In the genomic region with DNA sequence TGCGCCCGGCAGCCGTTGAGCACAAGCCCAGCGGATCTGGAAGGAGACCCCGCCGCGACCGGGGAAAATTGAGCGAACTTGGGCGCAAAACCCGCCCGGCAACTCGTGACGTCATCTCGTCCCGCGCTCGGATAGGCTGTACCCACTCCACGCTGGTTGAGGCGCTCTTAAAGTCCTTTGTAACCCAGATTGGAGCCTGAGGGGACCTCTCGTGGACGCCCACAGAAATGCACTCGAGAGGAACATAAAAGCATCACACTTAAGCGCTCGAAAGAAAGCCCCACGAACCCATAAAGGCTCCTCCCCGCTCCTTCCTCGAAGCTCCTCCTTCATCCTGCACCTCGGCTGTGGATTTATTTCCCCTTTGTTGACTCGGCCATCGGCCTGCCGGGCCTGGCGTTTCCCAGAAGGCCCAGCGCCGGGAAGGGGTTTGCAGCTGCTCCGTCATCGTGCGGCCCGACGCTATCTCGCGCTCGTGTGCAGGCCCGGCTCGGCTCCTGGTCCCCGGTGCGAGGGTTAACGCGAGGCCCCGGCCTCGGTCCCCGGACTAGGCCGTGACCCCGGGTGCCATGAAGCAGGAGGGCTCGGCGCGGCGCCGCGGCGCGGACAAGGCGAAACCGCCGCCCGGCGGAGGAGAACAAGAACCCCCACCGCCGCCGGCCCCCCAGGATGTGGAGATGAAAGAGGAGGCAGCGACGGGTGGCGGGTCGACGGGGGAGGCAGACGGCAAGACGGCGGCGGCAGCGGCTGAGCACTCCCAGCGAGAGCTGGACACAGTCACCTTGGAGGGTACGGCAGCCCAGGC, we compare ENCODE assay signal across 8 cellular contexts. TPM values are rescaled to one million over a fixed set of nuclear protein-coding genes. Genes with fewer than 3 reads are reported as not detected.
DNase-seq lines count a peak whose midpoint lies in the region; ATAC-seq and TF ChIP-seq lines count a peak whose summit lies in the region.

Gene PSMD3 (plus strand): TSS at position 406 of the 805 bp plus-strand sequence. CDS start 164 bp downstream, at position 570.

- peak within 1 kb of the TSS; percentile 73 for H3K4me3 ChIP-seq in SU-DHL-6 (ENCODE audit: insufficient read depth, low read length, poor library complexity, severe bottlenecking)
- H3K4me3 ChIP-seq in thymus (ENCODE audit: low read length): peak within 1 kb of the TSS; percentile 93

- H3K4me1 Mint-ChIP-seq in activated naive CD8-positive, alpha-beta T cell treated with anti-CD3 and anti-CD28 coated beads, Interleukin-2, amount 10 ng/mL, durations not matched to agents 7 days and 5 days: peaks cover 27% of the 10 kb centered on the region
- H3K4me1 Mint-ChIP-seq in glutamatergic neuron (ENCODE audit: low read depth, unreplicated experiment) (peaks cover 10% of the 10 kb centered on the region), osteocyte (ENCODE audit: unreplicated experiment) (peaks cover 29% of the 10 kb centered on the region)

- H3K9me2 ChIP-seq in SU-DHL-6 (replicated peaks; ENCODE audit: insufficient read depth, low read length): no peaks in the 10 kb centered on the region

- H3K36me3 ChIP-seq in SU-DHL-6 (ENCODE audit: low read length) (no peaks in the 10 kb centered on the region; the same call in 1 of the 2 replicates), thymus (ENCODE audit: control insufficient read depth, insufficient read depth) (peaks cover 16% of the 10 kb centered on the region)

- TF ChIP-seq CTCF in GM12873 (IDR thresholded peaks at IDR 0.05; ENCODE audit: insufficient read depth, low read depth, low read length, missing control alignments) (peak; percentile 81), SU-DHL-6 (IDR thresholded peaks at IDR 0.05; ENCODE audit: insufficient read depth, low read length, poor library complexity, severe bottlenecking) (peak; percentile 63), glutamatergic neuron (IDR thresholded peaks at IDR 0.05; ENCODE audit: partially characterized antibody, unreplicated experiment) (peak; percentile 73), osteocyte (IDR thresholded peaks at IDR 0.05) (peak; percentile 76)

- H3K27me3 Mint-ChIP-seq in activated naive CD8-positive, alpha-beta T cell treated with anti-CD3 and anti-CD28 coated beads, Interleukin-2, amount 10 ng/mL, durations not matched to agents 7 days and 5 days: peaks cover 22% of the 10 kb centered on the region
- H3K27me3 Mint-ChIP-seq in glutamatergic neuron (ENCODE audit: unreplicated experiment) (peaks cover 11% of the 10 kb centered on the region), osteocyte (ENCODE audit: unreplicated experiment) (peaks cover 7% of the 10 kb centered on the region)

- no peaks in the 10 kb centered on the region for H3K9me3 ChIP-seq in SU-DHL-6 (ENCODE audit: insufficient read depth, low read length)
- no peaks in the 10 kb centered on the region for H3K9me3 ChIP-seq in thymus (ENCODE audit: control insufficient read depth)

- H3F3A ChIP-seq in SU-DHL-6 (ENCODE audit: insufficient read depth): no peaks in the 10 kb centered on the region; the same call in 1 of the 2 replicates

- peak within 1 kb of the TSS; percentile 97 for H3K4me3 Mint-ChIP-seq in activated naive CD8-positive, alpha-beta T cell treated with anti-CD3 and anti-CD28 coated beads, Interleukin-2, amount 10 ng/mL, durations not matched to agents 7 days and 5 days
- H3K4me3 Mint-ChIP-seq in glutamatergic neuron (ENCODE audit: unreplicated experiment): peak within 1 kb of the TSS; percentile 94
- H3K4me3 Mint-ChIP-seq in osteocyte (ENCODE audit: unreplicated experiment): peak within 1 kb of the TSS; percentile 86

- peak within 1 kb of the TSS; percentile 93 for H3K9ac ChIP-seq in SU-DHL-6 (ENCODE audit: low read length)

- H3K27me3 ChIP-seq in SU-DHL-6 (ENCODE audit: low read length): no peaks in the 10 kb centered on the region
- H3K27me3 ChIP-seq in thymus (ENCODE audit: control insufficient read depth, insufficient read depth): no peaks in the 10 kb centered on the region

- peak within 1 kb of the TSS; percentile 94 for H3K4me2 ChIP-seq in SU-DHL-6 (ENCODE audit: low read depth, low read length, poor library complexity, severe bottlenecking)

- H3K27ac ChIP-seq in SU-DHL-6 (ENCODE audit: low read depth, low read length): peak within 1 kb of the TSS; percentile 46; the same call in 1 of the 2 replicates
- peak within 1 kb of the TSS; percentile 94 for H3K27ac ChIP-seq in thymus (ENCODE audit: low read depth)

- peak; percentile 94 for ATAC-seq in HG02759 (IDR thresholded peaks at IDR 0.05; ENCODE audit: unreplicated experiment)
- peak; percentile 94 for ATAC-seq in activated naive CD8-positive, alpha-beta T cell treated with anti-CD3 and anti-CD28 coated beads, Interleukin-2, amount 10 ng/mL, durations not matched to agents 7 days and 5 days (ENCODE audit: low read depth)

- H3K9me3 Mint-ChIP-seq in activated naive CD8-positive, alpha-beta T cell treated with anti-CD3 and anti-CD28 coated beads, Interleukin-2, amount 10 ng/mL, durations not matched to agents 7 days and 5 days: no peaks in the 10 kb centered on the region
- H3K9me3 Mint-ChIP-seq in glutamatergic neuron (ENCODE audit: unreplicated experiment) (peaks cover 2% of the 10 kb centered on the region), osteocyte (ENCODE audit: unreplicated experiment) (no peaks in the 10 kb centered on the region)

- DNase-seq in NCI-H128 (lab: John Stamatoyannopoulos, UW; ENCODE audit: unreplicated experiment) (peak; percentile 93), glutamatergic neuron (peak; percentile 99), osteocyte (ENCODE audit: extremely low spot score, unreplicated experiment) (peak; percentile 99)
- DNase-seq in activated naive CD8-positive, alpha-beta T cell treated with anti-CD3 and anti-CD28 coated beads, Interleukin-2, amount 10 ng/mL, durations not matched to agents 7 days and 5 days: peak; percentile 94

- peaks cover 3% of the 10 kb centered on the region for H3K36me3 Mint-ChIP-seq in activated naive CD8-positive, alpha-beta T cell treated with anti-CD3 and anti-CD28 coated beads, Interleukin-2, amount 10 ng/mL, durations not matched to agents 7 days and 5 days
- H3K36me3 Mint-ChIP-seq in glutamatergic neuron (ENCODE audit: unreplicated experiment): no peaks in the 10 kb centered on the region
- peaks cover 8% of the 10 kb centered on the region for H3K36me3 Mint-ChIP-seq in osteocyte (ENCODE audit: unreplicated experiment)

- H3K4me1 ChIP-seq in thymus (ENCODE audit: control insufficient read depth, insufficient read depth, low read length): peaks cover 14% of the 10 kb centered on the region

- under 1% methylated on average over 82 of the region's 82 CpGs for WGBS in thymus

- peaks cover 8% of the 10 kb centered on the region; the same call in 1 of the 2 replicates for H4K20me1 ChIP-seq in SU-DHL-6 (ENCODE audit: low read depth, low read length)

- H3K27ac Mint-ChIP-seq in activated naive CD8-positive, alpha-beta T cell treated with anti-CD3 and anti-CD28 coated beads, Interleukin-2, amount 10 ng/mL, durations not matched to agents 7 days and 5 days: peak within 1 kb of the TSS; percentile 94
- peak within 1 kb of the TSS; percentile 91 for H3K27ac Mint-ChIP-seq in glutamatergic neuron (ENCODE audit: unreplicated experiment)
- H3K27ac Mint-ChIP-seq in osteocyte (ENCODE audit: unreplicated experiment): peak within 1 kb of the TSS; percentile 89

- peak within 1 kb of the TSS; percentile 68 for H2AFZ ChIP-seq in SU-DHL-6 (ENCODE audit: low read depth, low read length, severe bottlenecking)

- POLR2A ChIA-PET in activated naive CD8-positive, alpha-beta T cell treated with anti-CD3 and anti-CD28 coated beads, Interleukin-2, amount 10 ng/mL, durations not matched to agents 7 days and 5 days (lab: Charles Lee): interaction anchor here (0.6 to 2.7 kb wide), 31 partner anchors 9 to 519 kb away, joined by 3 to 23 read pairs (median 4); partner anchors contain the start of genes CDK12, IKZF3, LRRC3C and MIEN1

- H3K79me2 ChIP-seq in SU-DHL-6 (ENCODE audit: insufficient read depth, low read length): peaks cover 31% of the 10 kb centered on the region

RNA-seq across cellular contexts. Expression of gene PSMD3, which starts in this region (rescaled TPM):
- total RNA-seq in activated naive CD8-positive, alpha-beta T cell treated with anti-CD3 and anti-CD28 coated beads, Interleukin-2, amount 10 ng/mL, durations not matched to agents 7 days and 5 days: 10 to 100 TPM; 82.5 to 87.9 TPM
- total RNA-seq in glutamatergic neuron (ENCODE audit: unreplicated experiment) (113 TPM), osteocyte (96.9 and 104 TPM in 2 replicates)
- polyA plus RNA-seq in thymus: 48.1 TPM

Comparison
In these comparisons a context has a peak if more than half of its experiments do, and no peak if none do; other contexts are left out.
1. Peak in every context shown above with its lines: DNase-seq, ATAC-seq, H3K4me3 ChIP-seq and H3K27ac ChIP-seq.